In the genomic region with DNA sequence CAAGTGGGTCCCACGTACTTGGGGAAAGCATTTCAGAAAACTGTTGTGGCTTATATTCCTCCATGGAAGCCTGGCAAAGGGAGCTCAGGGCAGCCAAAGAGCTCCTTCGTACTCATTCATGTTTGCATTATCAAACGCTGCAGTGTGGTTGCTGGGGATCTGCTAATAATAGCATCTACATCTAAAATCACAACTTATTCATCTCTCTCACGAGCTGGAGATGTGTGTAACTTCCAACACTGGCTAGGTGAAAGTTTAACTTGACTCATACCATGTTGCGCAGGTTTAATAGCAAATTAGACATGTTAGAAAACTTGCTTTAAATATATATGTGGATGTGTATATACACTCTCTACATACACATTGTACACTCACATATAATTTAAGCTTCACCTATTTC, we compare ENCODE assay signal across 23 cellular contexts.
DNase-seq lines count a peak whose midpoint lies in the region; ATAC-seq and TF ChIP-seq lines count a peak whose summit lies in the region.
"Had no signal": no experiment of that assay in that cellular context is flagged by ENCODE, and none has a peak within 500 bp of the region (broad histone marks: within the 10 kb centered on the region; RNA-seq: fewer than 3 reads in every experiment).

No MANE protein-coding gene starts in this region.

- POLR2A ChIA-PET in SK-N-SH (lab: Yijun Ruan, JAX), result no interaction called here

- H3K9me3 ChIP-seq in SK-N-SH (no peaks in the 10 kb centered on the region), heart right ventricle (no peaks in the 10 kb centered on the region)

- H3F3A ChIP-seq in SK-N-SH (replicated peaks; ENCODE audit: insufficient read depth), result no peaks in the 10 kb centered on the region

- no peaks in the 10 kb centered on the region for H3K9me2 ChIP-seq in SK-N-SH

- no peaks in the 10 kb centered on the region for H3K36me3 ChIP-seq in SK-N-SH (replicated peaks in 1 of 2; ENCODE audit: control insufficient read depth in 1 of 2, insufficient read depth in 2 of 2, low read length in 1 of 2)
- no peaks in the 10 kb centered on the region for H3K36me3 ChIP-seq in heart right ventricle

- no peak overlapping the region for H3K27ac ChIP-seq in SK-N-SH (ENCODE audit: low read depth in 2 of 2, low read length in 1 of 2)
- no peak overlapping the region for H3K27ac ChIP-seq in heart right ventricle
- H3K27ac ChIP-seq: SK-N-MC, VCaP had no signal

- H3K9ac ChIP-seq in SK-N-SH, result no peak overlapping the region

- no peak for TF ChIP-seq RAD21 in SK-N-SH (IDR thresholded peaks at IDR 0.05; ENCODE audit: low read length)

- TF ChIP-seq CTCF in GM12865 (IDR thresholded peaks at IDR 0.05; ENCODE audit: insufficient read depth, low read depth, low read length, missing control alignments) (no peak), SK-N-SH (IDR thresholded peaks at IDR 0.05) (no peak), heart right ventricle (IDR thresholded peaks at IDR 0.05) (no peak)

- no peak overlapping the region for H3K4me2 ChIP-seq in SK-N-SH
- H3K4me2 ChIP-seq: smooth muscle cell had no signal

- no peaks in the 10 kb centered on the region for H3K79me2 ChIP-seq in SK-N-SH (ENCODE audit: insufficient read depth)

- 3% methylated on average over 5 of the region's 5 CpGs for WGBS in SK-N-SH (ENCODE audit: low lambda C conversion rate)
- 51 to 60% methylated on average over 5 of the region's 5 CpGs for WGBS in heart right ventricle, 2 donors

- ATAC-seq in GM19395 (IDR thresholded peaks at IDR 0.05; ENCODE audit: unreplicated experiment) (peak; percentile 51), HG02571 (IDR thresholded peaks at IDR 0.05; ENCODE audit: unreplicated experiment) (peak; percentile 26), HG03439 (IDR thresholded peaks at IDR 0.05; ENCODE audit: unreplicated experiment) (peak; percentile 22), heart right ventricle (no peak)
- ATAC-seq: activated T-helper 17 cell treated with anti-CD3 and anti-CD28 coated beads, Interleukin-2, amount 50 U/mL, for 72 hours; CD8-positive, alpha-beta T cell; left ventricle myocardium superior; natural killer cell treated with Interleukin-12 subunit alpha and Interleukin-12 subunit beta and Interleukin-15 and Interleukin-18, amount 100 ng/mL, for 72 hours had no signal

- TF ChIP-seq EP300 in SK-N-SH (IDR thresholded peaks at IDR 0.05; ENCODE audit: borderline replicate concordance in 1 of 2, low read depth in 1 of 2, low read length in 1 of 2), result no peak

- H3K27me3 ChIP-seq in SK-N-SH (ENCODE audit: insufficient read depth), result no peaks in the 10 kb centered on the region
- no peaks in the 10 kb centered on the region for H3K27me3 ChIP-seq in heart right ventricle

- H3K4me3 ChIP-seq in GM12865 (ENCODE audit: low read depth, low read length), result peak overlapping the region; percentile 6; the same call in 1 of the 2 replicates
- H3K4me3 ChIP-seq in SK-N-SH (ENCODE audit: low read depth in 2 of 2, low read length in 1 of 2), result no peak overlapping the region
- no peak overlapping the region for H3K4me3 ChIP-seq in heart right ventricle
- H3K4me3 ChIP-seq: SK-N-MC, smooth muscle cell had no signal

- CTCF ChIA-PET in SK-N-SH (lab: Yijun Ruan, JAX), result no interaction called here

- intact Hi-C loops in heart right ventricle (cut with DNase I), result no loop called here

- H2AFZ ChIP-seq in SK-N-SH (ENCODE audit: low read depth), result no peak overlapping the region

- no peaks in the 10 kb centered on the region for H4K20me1 ChIP-seq in SK-N-SH (ENCODE audit: insufficient read depth)

- peak; percentile 49 for DNase-seq in GM12865 (ENCODE audit: low read depth)
- DNase-seq in NK-92 treated with Interleukin-12 subunit alpha and Interleukin-12 subunit beta, amount 100 ng/mL, for 24 hours (lab: John Stamatoyannopoulos, UW), result no peak
- DNase-seq in SK-N-SH, result no peak
- no peak for DNase-seq in medulla oblongata (ENCODE audit: extremely low spot score)
- no peak for DNase-seq in heart right ventricle
- DNase-seq: activated CD8-positive, alpha-beta memory T cell treated with anti-CD3 and anti-CD28 coated beads, Interleukin-2, amount 50 U/mL, for 4 hours; activated naive CD8-positive, alpha-beta T cell treated with anti-CD3 and anti-CD28 coated beads, Interleukin-2, amount 10 ng/mL, durations not matched to agents 7 days and 5 days; AML-193; CD8-positive, alpha-beta T cell; left ventricle myocardium superior; NCI-H1092 treated with DMSO at 0.1 percent for 48 hours; NCI-H1930; NCI-H2227 treated with DMSO at 0.1 percent for 48 hours; retina; T-helper 2 cell had no signal

- H3K4me1 ChIP-seq in SK-N-SH (ENCODE audit: control insufficient read depth in 1 of 2, insufficient read depth in 2 of 2, low read depth in 1 of 2, low read length in 1 of 2) (no peaks in the 10 kb centered on the region), heart right ventricle (no peaks in the 10 kb centered on the region)

TF ChIP-seq in SK-N-SH, 30 proteins besides CTCF, POLR2A, EP300 and RAD21:
- TF ChIP-seq TAF1 (IDR thresholded peaks at IDR 0.05; ENCODE audit: borderline replicate concordance, low read depth, low read length), result no peak
- no peak for TF ChIP-seq PBX3 (IDR thresholded peaks at IDR 0.05)
- no peak for TF ChIP-seq FOSL2 (IDR thresholded peaks at IDR 0.05; ENCODE audit: borderline replicate concordance, low read depth)
- no peak for TF ChIP-seq FOXJ3 (CRISPR knock-in tag; IDR thresholded peaks at IDR 0.05)
- no peak for TF ChIP-seq GABPA (IDR thresholded peaks at IDR 0.05; ENCODE audit: low read depth)
- TF ChIP-seq EZH2phosphoT487 (IDR thresholded peaks at IDR 0.05; ENCODE audit: borderline replicate concordance, low read depth), result no peak
- TF ChIP-seq JUND (IDR thresholded peaks at IDR 0.05), result no peak
- no peak for TF ChIP-seq POLR2AphosphoS5 (IDR thresholded peaks at IDR 0.05; ENCODE audit: low read depth, low read length)
- no peak for TF ChIP-seq RFX5 (IDR thresholded peaks at IDR 0.05; ENCODE audit: low read length)
- TF ChIP-seq RCOR1 (IDR thresholded peaks at IDR 0.05; ENCODE audit: low read length), result no peak
- TF ChIP-seq CHD2 (IDR thresholded peaks at IDR 0.05; ENCODE audit: low read length, partially characterized antibody), result no peak
- TF ChIP-seq USF1 (IDR thresholded peaks at IDR 0.05; ENCODE audit: borderline replicate concordance, low read depth), result no peak
- TF ChIP-seq RXRA (IDR thresholded peaks at IDR 0.05; ENCODE audit: borderline replicate concordance, low read depth), result no peak
- TF ChIP-seq FOXM1 (IDR thresholded peaks at IDR 0.05; ENCODE audit: low read depth), result no peak

Comparison
In these comparisons a context has a peak if more than half of its experiments do, and no peak if none do; other contexts are left out.
1. ATAC-seq: peak in GM19395 (single experiment), HG02571 (single experiment) and HG03439 (single experiment); none in heart right ventricle (0 of 8).